Comparison of ENCODE assay signal across 8 cellular contexts in genomic region chr11:13278620-13279486, GRCh38. TPM values are rescaled to one million over a fixed set of nuclear protein-coding genes. Genes with fewer than 3 reads are reported as not detected.
DNase-seq lines count a peak whose midpoint lies in the region; ATAC-seq, FAIRE-seq and TF ChIP-seq lines count a peak whose summit lies in the region.

No MANE protein-coding gene starts in this region.

- H3K4me3 Mint-ChIP-seq in activated B cell treated with CpG ODN at 0.5 μM for 24 hours: peak overlapping the region; percentile 82

- peaks cover 14% of the 10 kb centered on the region for H3K4me1 ChIP-seq in ACC112 (ENCODE audit: control insufficient read depth, insufficient read depth, low read length, unreplicated experiment)
- peaks cover 0 to 27% of the 10 kb centered on the region in 2 donors for H3K4me1 ChIP-seq in right atrium auricular region

- H3K36me3 ChIP-seq in ACC112 (ENCODE audit: insufficient read depth, low read length) (no peaks in the 10 kb centered on the region), right atrium auricular region (no peaks in the 10 kb centered on the region)

- H3K4me3 ChIP-seq in ACC112 (ENCODE audit: low read depth, low read length) (peak overlapping the region; percentile 99), right atrium auricular region (peak overlapping the region; percentile 98 to 100), skeletal muscle cell (ENCODE audit: low read depth, low read length) (peak overlapping the region; percentile 94)

- intact Hi-C loops in activated B cell treated with CpG ODN at 0.5 μM for 24 hours (cut with micrococcal nuclease): loop anchor here (1.0 to 5.0 kb wide), 4 partner anchors 389 to 1693 kb away; partner anchors contain the start of genes CALCA, FAR1 and TEAD1

- peaks cover 8% of the 10 kb centered on the region for H3K36me3 Mint-ChIP-seq in activated B cell treated with CpG ODN at 0.5 μM for 24 hours (ENCODE audit: low read depth)

- CTCF ChIA-PET in activated B cell treated with CpG ODN at 0.5 μM for 24 hours (lab: Charles Lee): interaction anchor here (2.0 kb wide), 1 partner anchor 65 kb away, joined by 7 read pairs; no protein-coding TSS in a partner anchor

- DNase-seq in GM12891 (ENCODE audit: insufficient read length, low spot score) (peak; percentile 10), activated B cell treated with CpG ODN at 0.5 μM for 24 hours (no peak), right atrium auricular region (ENCODE audit: low spot score) (no peak), skeletal muscle cell (ENCODE audit: low read depth) (no peak), GM19240 (ENCODE audit: insufficient read length, low spot score) (no peak)

- peak overlapping the region; percentile 67 for H2AFZ ChIP-seq in ACC112 (ENCODE audit: low read length, unreplicated experiment)

- H3K27ac Mint-ChIP-seq in activated B cell treated with CpG ODN at 0.5 μM for 24 hours: peak overlapping the region; percentile 60

- no peak for FAIRE-seq in GM12891 (lab: Jason Lieb, UNC)

- H3K9me3 Mint-ChIP-seq in activated B cell treated with CpG ODN at 0.5 μM for 24 hours: no peaks in the 10 kb centered on the region

- H3K27me3 ChIP-seq in ACC112 (ENCODE audit: insufficient read depth, low read length): no peaks in the 10 kb centered on the region
- H3K27me3 ChIP-seq in right atrium auricular region: no peaks in the 10 kb centered on the region

- TF ChIP-seq CTCF in activated B cell treated with CpG ODN at 0.5 μM for 24 hours (IDR thresholded peaks at IDR 0.05) (no peak), right atrium auricular region (IDR thresholded peaks at IDR 0.05) (no peak)

- peaks cover 40% of the 10 kb centered on the region for H3K4me1 Mint-ChIP-seq in activated B cell treated with CpG ODN at 0.5 μM for 24 hours

- ATAC-seq in activated B cell treated with CpG ODN at 0.5 μM for 24 hours (ENCODE audit: low read depth) (no peak), GM18520 (IDR thresholded peaks at IDR 0.05; ENCODE audit: unreplicated experiment) (no peak), HG02973 (IDR thresholded peaks at IDR 0.05; ENCODE audit: unreplicated experiment) (no peak)

- peaks cover 57% of the 10 kb centered on the region for H3K79me2 ChIP-seq in ACC112 (ENCODE audit: control insufficient read depth, insufficient read depth, low read length, unreplicated experiment)

- H3K9me3 ChIP-seq in right atrium auricular region: no peaks in the 10 kb centered on the region

- H3K27me3 Mint-ChIP-seq in activated B cell treated with CpG ODN at 0.5 μM for 24 hours: peaks cover 6% of the 10 kb centered on the region

- no peak for TF ChIP-seq POLR2A in GM12891 (IDR thresholded peaks at IDR 0.05; ENCODE audit: low read depth, low read length)

- POLR2A ChIA-PET in activated B cell treated with CpG ODN at 0.5 μM for 24 hours (lab: Charles Lee): interaction anchor here (0.6 kb wide), 1 partner anchor 187 kb away, joined by 3 read pairs; no protein-coding TSS in a partner anchor

- no peak overlapping the region for H3K27ac ChIP-seq in ACC112 (ENCODE audit: low read depth, low read length)
- peak overlapping the region; percentile 86 to 89 for H3K27ac ChIP-seq in right atrium auricular region

TF ChIP-seq in GM12891, 5 proteins besides CTCF, POLR2A, EP300 and RAD21:
- TF ChIP-seq PAX5 (IDR thresholded peaks at IDR 0.05; ENCODE audit: insufficient read depth, low read length, severe bottlenecking): no peak
- no peak for TF ChIP-seq SPI1 (IDR thresholded peaks at IDR 0.05; ENCODE audit: low read depth, low read length)
- no peak for TF ChIP-seq POLR2AphosphoS5 (IDR thresholded peaks at IDR 0.05; ENCODE audit: low read depth, low read length)
- TF ChIP-seq POU2F2 (IDR thresholded peaks at IDR 0.05; ENCODE audit: low read depth, low read length): no peak
- TF ChIP-seq TAF1 (IDR thresholded peaks at IDR 0.05; ENCODE audit: low read depth, low read length): no peak

RNA-seq across cellular contexts. Expression of gene BMAL1, which starts 1.3 kb away (rescaled TPM):
- 3.0 TPM for polyA plus RNA-seq in GM12891 (2012; ENCODE audit: low read depth, missing spikeins)
- total RNA-seq in activated B cell treated with CpG ODN at 0.5 μM for 24 hours (21.9 and 30.1 TPM in 2 replicates), right atrium auricular region (10 to 100 TPM; 20.7 to 24.9 TPM)
